Comparison of ENCODE assay signal across 8 cellular contexts in the genomic region with DNA sequence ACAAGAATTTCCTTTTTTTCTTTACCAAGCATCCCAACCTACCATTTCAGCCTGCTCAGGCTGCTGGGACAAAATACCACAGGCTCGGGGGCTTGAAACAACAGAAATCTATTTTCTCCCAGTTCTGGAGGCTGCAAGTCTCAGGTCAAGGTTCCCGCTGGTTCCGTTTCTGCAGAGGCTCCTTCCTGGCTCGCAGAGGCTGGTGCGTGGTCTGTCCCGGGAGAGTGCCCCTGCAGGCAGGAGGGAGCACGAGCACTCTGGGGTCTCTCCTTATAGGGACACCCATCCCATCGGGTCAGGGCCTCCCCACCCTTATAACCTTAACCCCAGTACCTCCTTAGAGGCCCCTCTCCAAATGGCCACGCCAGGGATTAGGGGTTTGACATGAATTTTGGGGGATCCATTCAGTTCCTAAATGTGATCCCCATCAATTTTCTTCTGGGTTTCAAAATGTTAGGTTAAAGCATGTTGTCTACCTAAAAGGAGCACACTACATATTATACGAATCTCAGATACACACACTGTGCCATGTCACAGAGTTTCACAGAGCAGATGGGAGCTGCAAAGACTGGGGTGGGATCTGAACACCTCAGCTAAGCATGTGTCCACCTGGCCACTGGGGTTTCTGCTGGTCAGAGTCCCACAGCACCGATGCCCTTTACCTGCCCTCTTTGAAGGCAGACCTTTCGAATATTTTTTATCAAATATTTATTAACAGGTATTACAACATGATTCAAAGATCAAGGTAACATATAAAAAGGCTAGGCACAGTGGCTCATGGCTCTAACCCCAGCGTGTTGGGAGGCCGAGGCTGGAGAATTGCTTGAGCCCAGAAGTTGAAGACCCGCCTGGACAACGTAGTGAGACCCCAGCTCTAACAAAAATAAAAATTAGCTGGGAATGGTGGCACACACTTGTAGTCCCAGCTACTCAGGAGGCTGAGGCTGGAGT. TPM values are rescaled to one million over a fixed set of nuclear protein-coding genes. Genes with fewer than 3 reads are reported as not detected.
DNase-seq lines count a peak whose midpoint lies in the region; ATAC-seq and TF ChIP-seq lines count a peak whose summit lies in the region.

No MANE protein-coding gene starts in this region.

- CTCF ChIA-PET in Calu3 (lab: Charles Lee): interaction anchor here (1.0 to 1.8 kb wide), 3 partner anchors 18 to 43 kb away, joined by 3 to 7 read pairs (median 4); a partner anchor contains a TSS

- peak; percentile 66 for ATAC-seq in HG02678 (IDR thresholded peaks at IDR 0.05; ENCODE audit: unreplicated experiment)

- TF ChIP-seq CTCF in Calu3 (IDR thresholded peaks at IDR 0.05; ENCODE audit: unreplicated experiment) (peak; percentile 27), nephron progenitor cell (IDR thresholded peaks at IDR 0.05) (peak; percentile 41)

- peak; percentile 73 for DNase-seq in Calu3
- peak; percentile 75 for DNase-seq in SW480 (ENCODE audit: low spot score)
- peak; percentile 46 to 57 for DNase-seq in erythroblast (lab: John Stamatoyannopoulos, UW)
- peak; percentile 39 for DNase-seq in nephron progenitor cell
- DNase-seq in pons (ENCODE audit: low spot score): no peak
- DNase-seq in activated gamma-delta T cell (lab: John Stamatoyannopoulos, UW): no peak
- DNase-seq in activated CD4-positive, alpha-beta T cell treated with anti-CD3 and anti-CD28 coated beads for 4 hours: no peak

- peak overlapping the region; percentile 99 for H3K27ac Mint-ChIP-seq in Calu3 (ENCODE audit: unreplicated experiment)
- peak overlapping the region; percentile 94 for H3K27ac Mint-ChIP-seq in nephron progenitor cell

- BruUV-seq in Calu3 (replicated peaks; lab: Mats Ljungman, UMichigan): no TSS peak

- H3K4me3 Mint-ChIP-seq in Calu3 (ENCODE audit: low read depth, unreplicated experiment) (peak overlapping the region; percentile 90), nephron progenitor cell (peak overlapping the region; percentile 72)

- H3K27me3 Mint-ChIP-seq in Calu3 (ENCODE audit: unreplicated experiment): no peaks in the 10 kb centered on the region
- H3K27me3 Mint-ChIP-seq in nephron progenitor cell (ENCODE audit: low read depth, poor library complexity): peaks cover 4% of the 10 kb centered on the region

- intact Hi-C loops in Calu3 (cut with micrococcal nuclease; ENCODE audit: unreplicated experiment): no loop called here

- TF ChIP-seq POLR2A in erythroblast (IDR thresholded peaks at IDR 0.05; ENCODE audit: low read length): no peak

- peaks cover 45% of the 10 kb centered on the region for H3K36me3 Mint-ChIP-seq in Calu3 (ENCODE audit: insufficient read depth, unreplicated experiment)
- peaks cover 25% of the 10 kb centered on the region for H3K36me3 Mint-ChIP-seq in nephron progenitor cell (ENCODE audit: low read depth)

- H3K9me3 Mint-ChIP-seq in Calu3 (ENCODE audit: low read depth, unreplicated experiment): no peaks in the 10 kb centered on the region
- no peaks in the 10 kb centered on the region for H3K9me3 Mint-ChIP-seq in nephron progenitor cell

- H3K4me1 Mint-ChIP-seq in Calu3 (ENCODE audit: low read depth, unreplicated experiment): peaks cover 17% of the 10 kb centered on the region
- H3K4me1 Mint-ChIP-seq in nephron progenitor cell: peaks cover 31% of the 10 kb centered on the region

RNA-seq across cellular contexts. Expression of a gene that starts 17.6 kb away (rescaled TPM):
- total RNA-seq in Calu3 (2022): 30.1 and 32.6 TPM in 2 replicates

RNA-seq across cellular contexts. Expression of a gene that starts 21.2 kb away (rescaled TPM):
- total RNA-seq in Calu3 (2022): 29.8 and 30.2 TPM in 2 replicates

RNA-seq across cellular contexts. Expression of a gene that starts 38.1 kb away (rescaled TPM):
- 1,135 and 1,226 TPM in 2 replicates for total RNA-seq in Calu3 (2022)

RNA-seq across cellular contexts. Expression of a gene that starts 58.0 kb away (rescaled TPM):
- not detected in 2 replicates for total RNA-seq in Calu3 (2022)

Comparison
In these comparisons a context has a peak if more than half of its experiments do, and no peak if none do; other contexts are left out.
1. DNase-seq: peak in Calu3 (single experiment), SW480 (single experiment), erythroblast (2 of 2) and nephron progenitor cell (single experiment); none in pons (single experiment), activated gamma-delta T cell (single experiment) and activated CD4-positive, alpha-beta T cell treated with anti-CD3 and anti-CD28 coated beads for 4 hours (0 of 2).